8 cellular contexts compared by ENCODE assay signal in genomic region chr19:45767881-45768643, GRCh38. TPM values are rescaled to one million over a fixed set of nuclear protein-coding genes. Genes with fewer than 3 reads are reported as not detected.
DNase-seq lines count a peak whose midpoint lies in the region; ATAC-seq, FAIRE-seq and TF ChIP-seq lines count a peak whose summit lies in the region.

No MANE protein-coding gene starts in this region.

- H3K9ac ChIP-seq in OCI-LY3 (ENCODE audit: low read length), result peak overlapping the region; percentile 93

- no peaks in the 10 kb centered on the region for H3K9me3 Mint-ChIP-seq in stimulated activated memory B cell treated with anti-CD40 and anti-IgM and Interleukin-4, amounts not matched to agents 10 μg/mL and 1 μg/mL and 100 μg/mL, for 72 hours

- H3K27ac ChIP-seq in OCI-LY3 (ENCODE audit: low read length), result no peak overlapping the region

- peaks cover 33% of the 10 kb centered on the region for H3K27me3 Mint-ChIP-seq in stimulated activated memory B cell treated with anti-CD40 and anti-IgM and Interleukin-4, amounts not matched to agents 10 μg/mL and 1 μg/mL and 100 μg/mL, for 72 hours

- ATAC-seq in stimulated activated memory B cell treated with anti-CD40 and anti-IgM and Interleukin-4, amounts not matched to agents 10 μg/mL and 1 μg/mL and 100 μg/mL, for 72 hours, result no peak
- ATAC-seq in GM21515 (IDR thresholded peaks at IDR 0.05; ENCODE audit: unreplicated experiment) (no peak), HG02870 (IDR thresholded peaks at IDR 0.05; ENCODE audit: unreplicated experiment) (no peak)

- H3K4me3 ChIP-seq in OCI-LY3 (ENCODE audit: low read length) (peak overlapping the region; percentile 82), bronchial epithelial cell (ENCODE audit: low read depth, low read length) (peak overlapping the region; percentile 88)

- H3K4me1 ChIP-seq in OCI-LY3 (ENCODE audit: low read length), result peaks cover 4% of the 10 kb centered on the region; the same call in 1 of the 2 replicates

- DNase-seq in stimulated activated CD4-positive, alpha-beta T cell treated with anti-CD3 and anti-CD28 coated beads, Interleukin-15, amount 100 ng/mL, for 24 hours, result peak; percentile 62
- no peak for DNase-seq in stimulated activated CD4-positive, alpha-beta T cell treated with anti-CD3 and anti-CD28 coated beads, Interleukin-4, amount 100 ng/mL, for 1 hour
- DNase-seq in bronchial epithelial cell (ENCODE audit: low read depth), result peak; percentile 40
- DNase-seq in kidney glomerular epithelial cell (lab: John Stamatoyannopoulos, UW), result peak; percentile 11

- H3K36me3 Mint-ChIP-seq in stimulated activated memory B cell treated with anti-CD40 and anti-IgM and Interleukin-4, amounts not matched to agents 10 μg/mL and 1 μg/mL and 100 μg/mL, for 72 hours, result no peaks in the 10 kb centered on the region

- H3K27me3 ChIP-seq in OCI-LY3 (ENCODE audit: low read depth, low read length) (no peaks in the 10 kb centered on the region), bronchial epithelial cell (ENCODE audit: control insufficient read depth, insufficient read depth, low read length) (no peaks in the 10 kb centered on the region)

- no peaks in the 10 kb centered on the region for H4K20me1 ChIP-seq in OCI-LY3 (ENCODE audit: insufficient read depth, low read length)

- H3K4me2 ChIP-seq in OCI-LY3 (ENCODE audit: low read length), result peak overlapping the region; percentile 89

- no peaks in the 10 kb centered on the region for H3K36me3 ChIP-seq in OCI-LY3 (replicated peaks; ENCODE audit: low read depth, low read length)
- H3K36me3 ChIP-seq in bronchial epithelial cell (ENCODE audit: control insufficient read depth, insufficient read depth, low read length), result no peaks in the 10 kb centered on the region

- H3K4me1 Mint-ChIP-seq in stimulated activated memory B cell treated with anti-CD40 and anti-IgM and Interleukin-4, amounts not matched to agents 10 μg/mL and 1 μg/mL and 100 μg/mL, for 72 hours, result peaks cover 42% of the 10 kb centered on the region

- H3K4me3 Mint-ChIP-seq in stimulated activated memory B cell treated with anti-CD40 and anti-IgM and Interleukin-4, amounts not matched to agents 10 μg/mL and 1 μg/mL and 100 μg/mL, for 72 hours, result peak overlapping the region; percentile 73

- no peaks in the 10 kb centered on the region for H3K9me3 ChIP-seq in OCI-LY3 (ENCODE audit: insufficient read depth, low read length)

- no peaks in the 10 kb centered on the region for H3K79me2 ChIP-seq in OCI-LY3 (ENCODE audit: low read length)

- no peak overlapping the region for H2AFZ ChIP-seq in OCI-LY3 (ENCODE audit: low read depth, low read length)

- no peak for TF ChIP-seq CTCF in OCI-LY3 (IDR thresholded peaks at IDR 0.05; ENCODE audit: low read depth, low read length)
- no peak for TF ChIP-seq CTCF in bronchial epithelial cell (IDR thresholded peaks at IDR 0.05; ENCODE audit: insufficient read depth, low read length, severe bottlenecking)

- FAIRE-seq in bronchial epithelial cell (lab: Jason Lieb, UNC), result no peak

- H3K27ac Mint-ChIP-seq in stimulated activated memory B cell treated with anti-CD40 and anti-IgM and Interleukin-4, amounts not matched to agents 10 μg/mL and 1 μg/mL and 100 μg/mL, for 72 hours, result peak overlapping the region; percentile 79

RNA-seq across cellular contexts. Expression of gene SIX5, which starts 1.0 kb away (rescaled TPM):
- total RNA-seq in bronchial epithelial cell, result 1.7 and 2.1 TPM in 2 replicates

RNA-seq across cellular contexts. Expression of gene DMPK, which starts 14.2 kb away (rescaled TPM):
- total RNA-seq in bronchial epithelial cell, result 4.7 and 9.1 TPM in 2 replicates

RNA-seq across cellular contexts. Expression of gene DMWD, which starts 24.6 kb away (rescaled TPM):
- total RNA-seq in bronchial epithelial cell, result 25.3 and 29.0 TPM in 2 replicates

RNA-seq across cellular contexts. Expression of gene MEIOSIN, which starts 34.8 kb away (rescaled TPM):
- total RNA-seq in bronchial epithelial cell, result not detected in 2 replicates

RNA-seq across cellular contexts. Expression of gene FBXO46, which starts 37.4 kb away (rescaled TPM):
- 2.4 and 5.5 TPM in 2 replicates for total RNA-seq in bronchial epithelial cell
